8 cellular contexts compared by ENCODE assay signal in genomic region chr17:60186372-60186771, GRCh38. TPM values are rescaled to one million over a fixed set of nuclear protein-coding genes. Genes with fewer than 3 reads are reported as not detected.
"Had no signal": no experiment of that assay in that cellular context is flagged by ENCODE, and none has a peak within 500 bp of the region (broad histone marks: within the 10 kb centered on the region; RNA-seq: fewer than 3 reads in every experiment).

No MANE protein-coding gene starts in this region.

RNA-seq across cellular contexts. Expression of gene CA4, which starts 36.6 kb away (rescaled TPM):
- total RNA-seq: activated naive CD4-positive, alpha-beta T cell treated with anti-CD3 and anti-CD28 coated beads, Interleukin-2, amount 50 U/mL, for 72 hours; activated T-cell treated with anti-CD3 and anti-CD28 coated beads, Interleukin-2, amount 50 U/mL, for 72 hours; fibroblast of lung; fibroblast of villous mesenchyme; mammary epithelial cell; mesothelial cell of epicardium; T-helper 1 cell treated with Interleukin-12 subunit alpha and Interleukin-12 subunit beta and Interleukin-4 antibody, amounts not matched to agents 30 ng/mL and 1 ng/mL, for 36 hours had no signal
- polyA plus RNA-seq: fibroblast of lung, immature natural killer cell, mammary epithelial cell had no signal
